In the genomic region with DNA sequence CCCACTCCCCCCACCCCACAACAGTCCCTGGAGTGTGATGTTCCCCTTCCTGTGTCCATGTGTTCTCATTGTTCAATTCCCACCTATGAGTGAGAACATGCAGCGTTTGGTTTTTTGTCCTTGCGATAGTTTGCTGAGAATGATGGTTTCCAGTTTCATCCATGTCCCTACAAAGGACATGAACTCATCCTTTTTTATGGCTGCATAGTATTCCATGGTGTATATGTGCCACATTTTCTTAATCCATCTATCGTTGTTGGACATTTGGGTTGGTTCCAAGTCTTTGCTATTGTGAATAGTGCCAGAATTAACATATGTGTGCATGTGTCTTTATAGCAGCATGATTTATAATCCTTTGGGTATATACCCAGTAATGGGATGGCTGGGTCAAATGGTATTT, we compare ENCODE assay signal across 3 cellular contexts. TPM values are rescaled to one million over a fixed set of nuclear protein-coding genes. Genes with fewer than 3 reads are reported as not detected.
"Had no signal": no experiment of that assay in that cellular context is flagged by ENCODE, and none has a peak within 500 bp of the region (broad histone marks: within the 10 kb centered on the region; RNA-seq: fewer than 3 reads in every experiment).

No MANE protein-coding gene starts in this region.

RNA-seq across cellular contexts. Expression of a gene that starts 39.8 kb away (rescaled TPM):
- total RNA-seq: activated T-cell treated with anti-CD3 and anti-CD28 coated beads, Interleukin-2, amount 50 U/mL, for 4 hours; activated T-helper 2 cell treated with anti-CD3 and anti-CD28 coated beads, Interferon-gamma antibody, Interleukin-2, Interleukin-4, amounts not matched to agents 10 μg/mL and 5 μg/mL and 100 μg/mL, durations not matched to agents 14 hours and 24 hours and 36 hours; ascending aorta had no signal
